17 cellular contexts compared by ENCODE assay signal in genomic region chr4:10119773-10120172, GRCh38.
"Had no signal": no experiment of that assay in that cellular context is flagged by ENCODE, and none has a peak within 500 bp of the region (broad histone marks: within the 10 kb centered on the region; RNA-seq: fewer than 3 reads in every experiment).

No MANE protein-coding gene starts in this region.

- ATAC-seq: left lung, mucosa of descending colon, natural killer cell, SK-N-SH treated with all-trans-retinoic acid at 6 μM for 48 hours, WTC11 had no signal

- H3K9me3 ChIP-seq: left lung, mucosa of descending colon, right atrium auricular region, testis had no signal

- H3K27me3 ChIP-seq: dorsolateral prefrontal cortex, left lung, right atrium auricular region, testis had no signal

- DNase-seq: activated CD8-positive, alpha-beta memory T cell treated with anti-CD3 and anti-CD28 coated beads for 24 hours; dorsolateral prefrontal cortex; left lung; mammary epithelial cell; mucosa of descending colon; natural killer cell; nucleus accumbens; T-helper 2 cell; testis had no signal

- H3K4me3 Mint-ChIP-seq: stimulated activated naive CD8-positive, alpha-beta T cell treated with anti-CD3 and anti-CD28 coated beads, Interleukin-15, Interleukin-2, amounts not matched to agents 100 ng/mL and 50 ng/mL, for 24 hours; WTC11 had no signal

- H3K27ac Mint-ChIP-seq: stimulated activated naive CD8-positive, alpha-beta T cell treated with anti-CD3 and anti-CD28 coated beads, Interleukin-15, Interleukin-2, amounts not matched to agents 100 ng/mL and 50 ng/mL, for 24 hours; WTC11 had no signal

- H3K36me3 Mint-ChIP-seq: natural killer cell had no signal

- FAIRE-seq: astrocyte, keratinocyte had no signal

- H3K4me3 ChIP-seq: dorsolateral prefrontal cortex, left lung, mucosa of descending colon, right atrium auricular region, testis had no signal

- H3K9me3 Mint-ChIP-seq: activated CD4-positive, alpha-beta T cell treated with anti-CD3 and anti-CD28 coated beads, Interleukin-2, amount 10 ng/mL, durations not matched to agents 24 days and 14 days; activated T-helper 1 cell treated with anti-CD3 and anti-CD28 coated beads, Interleukin-12 subunit alpha, Interleukin-12 subunit beta, Interleukin-2, Interleukin-4 antibody, amounts not matched to agents 30 ng/mL and 10 ng/mL and 1 ng/mL, durations not matched to agents 14 hours and 24 hours and 36 hours; natural killer cell; stimulated activated naive CD8-positive, alpha-beta T cell treated with anti-CD3 and anti-CD28 coated beads, Interleukin-15, Interleukin-2, amounts not matched to agents 100 ng/mL and 50 ng/mL, for 24 hours; WTC11 had no signal

- H3K27ac ChIP-seq: dorsolateral prefrontal cortex, left lung, right atrium auricular region, testis had no signal

- H3K27me3 Mint-ChIP-seq: activated CD4-positive, alpha-beta T cell treated with anti-CD3 and anti-CD28 coated beads, Interleukin-2, amount 10 ng/mL, durations not matched to agents 24 days and 14 days; stimulated activated naive CD8-positive, alpha-beta T cell treated with anti-CD3 and anti-CD28 coated beads, Interleukin-15, Interleukin-2, amounts not matched to agents 100 ng/mL and 50 ng/mL, for 24 hours had no signal
